In the genomic region with DNA sequence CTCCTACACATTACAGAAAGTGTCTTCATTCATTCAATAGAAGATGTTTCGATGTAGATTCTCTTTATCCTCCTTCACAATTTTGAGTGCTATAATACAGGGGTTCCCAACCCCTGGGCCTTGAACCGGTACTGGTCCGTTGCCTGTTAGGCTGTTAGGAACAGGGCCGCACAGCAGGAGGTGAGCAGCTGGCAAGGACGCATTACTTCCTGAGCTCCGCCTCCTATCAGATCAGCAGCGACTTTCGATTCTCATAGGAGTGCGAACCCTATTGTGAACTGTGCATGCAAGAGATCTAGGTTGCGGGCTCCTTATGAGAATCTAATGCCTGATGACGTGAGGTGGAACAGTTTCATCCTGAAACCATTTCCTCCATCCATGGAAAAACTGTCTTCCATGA, we compare ENCODE assay signal across 24 cellular contexts.
DNase-seq lines count a peak whose midpoint lies in the region; TF ChIP-seq lines count a peak whose summit lies in the region.
"Had no signal": no experiment of that assay in that cellular context is flagged by ENCODE, and none has a peak within 500 bp of the region (broad histone marks: within the 10 kb centered on the region; RNA-seq: fewer than 3 reads in every experiment).

No MANE protein-coding gene starts in this region.

- H3K4me3 Mint-ChIP-seq in endodermal cell (no peak overlapping the region), HFFc6 (no peak overlapping the region)
- H3K4me3 Mint-ChIP-seq: CD4-positive, alpha-beta memory T cell; T-cell had no signal

- H3K9ac ChIP-seq in endodermal cell (ENCODE audit: extremely low read depth, low read length, poor library complexity, severe bottlenecking), result no peak overlapping the region
- H3K9ac ChIP-seq: BLaER1 treated with 17β-estradiol and CSF1 and Interleukin-3, amounts not matched to agents 10 nM and 100 nM had no signal

- DNase-seq in NCI-H510A (lab: John Stamatoyannopoulos, UW), result peak; percentile 37
- DNase-seq in NCI-H510A treated with DMSO at 0.1 percent for 48 hours (lab: John Stamatoyannopoulos, UW), result no peak
- peak; percentile 11 for DNase-seq in NCI-H460 (ENCODE audit: extremely low read depth, low read depth)
- peak; percentile 58 for DNase-seq in endodermal cell
- DNase-seq in HFFc6, result no peak
- no peak for DNase-seq in AG08396 (ENCODE audit: low spot score)
- DNase-seq in stimulated activated CD4-positive, alpha-beta T cell treated with anti-CD3 and anti-CD28 coated beads, Interleukin-4, amount 100 ng/mL, for 4 hours, result no peak
- DNase-seq in DMS153 treated with DMSO at 0.1 percent for 48 hours (lab: John Stamatoyannopoulos, UW; ENCODE audit: unreplicated experiment), result no peak
- DNase-seq: ACHN; CD4-positive, alpha-beta memory T cell; DMS153; KBM-7; NCI-H1092; NCI-H1436; NCI-H2029; NCI-H226; NCI-H526; PC-9; SIG-M5; T-cell had no signal

- H3K27ac ChIP-seq in endodermal cell (ENCODE audit: low read depth, low read length), result no peak overlapping the region
- H3K27ac ChIP-seq: 22Rv1; BLaER1 treated with 17β-estradiol and CSF1 and Interleukin-3, amounts not matched to agents 10 nM and 100 nM; HL-60; PC-9 had no signal

- no peak overlapping the region for H3K4me3 ChIP-seq in endodermal cell (ENCODE audit: low read length)
- H3K4me3 ChIP-seq: BLaER1 treated with 17β-estradiol and CSF1 and Interleukin-3, amounts not matched to agents 10 nM and 100 nM; HAP-1; PC-9 had no signal

- H3K4me1 ChIP-seq in endodermal cell (ENCODE audit: control insufficient read depth, insufficient read depth, low read length), result no peaks in the 10 kb centered on the region
- H3K4me1 ChIP-seq: HAP-1 had no signal

- no peaks in the 10 kb centered on the region for H3K9me3 ChIP-seq in endodermal cell (ENCODE audit: control insufficient read depth, low read length)
- H3K9me3 ChIP-seq: BLaER1 treated with 17β-estradiol and CSF1 and Interleukin-3, amounts not matched to agents 10 nM and 100 nM; HAP-1 had no signal

- peaks cover 2% of the 10 kb centered on the region for H3K27me3 Mint-ChIP-seq in endodermal cell (ENCODE audit: insufficient read depth)
- H3K27me3 Mint-ChIP-seq in HFFc6 (ENCODE audit: insufficient read depth), result no peaks in the 10 kb centered on the region

- TF ChIP-seq CTCF in endodermal cell (conservative IDR thresholded peaks at IDR 0.05) (no peak), HFFc6 (IDR thresholded peaks at IDR 0.05) (no peak)

- H3K9me3 Mint-ChIP-seq in endodermal cell, result no peaks in the 10 kb centered on the region
- peaks cover 14% of the 10 kb centered on the region; the same call in 1 of the 2 replicates for H3K9me3 Mint-ChIP-seq in HFFc6
- H3K9me3 Mint-ChIP-seq: CD4-positive, alpha-beta memory T cell; T-cell had no signal

- H3K4me1 Mint-ChIP-seq in endodermal cell (no peaks in the 10 kb centered on the region), HFFc6 (ENCODE audit: low read depth) (no peaks in the 10 kb centered on the region)
- H3K4me1 Mint-ChIP-seq: CD4-positive, alpha-beta memory T cell; T-cell had no signal

- no peaks in the 10 kb centered on the region for H3K27me3 ChIP-seq in endodermal cell (ENCODE audit: control insufficient read depth, insufficient read depth, low read length, poor library complexity, severe bottlenecking)
- H3K27me3 ChIP-seq: BLaER1 treated with 17β-estradiol and CSF1 and Interleukin-3, amounts not matched to agents 10 nM and 100 nM had no signal

- H3K27ac Mint-ChIP-seq in endodermal cell, result no peak overlapping the region
- no peak overlapping the region for H3K27ac Mint-ChIP-seq in HFFc6
- H3K27ac Mint-ChIP-seq: CD4-positive, alpha-beta memory T cell; T-cell had no signal

- no peaks in the 10 kb centered on the region for H3K36me3 ChIP-seq in endodermal cell (ENCODE audit: control insufficient read depth, insufficient read depth, low read length)
- H3K36me3 ChIP-seq: BLaER1 treated with 17β-estradiol and CSF1 and Interleukin-3, amounts not matched to agents 10 nM and 100 nM; HAP-1 had no signal

- no peaks in the 10 kb centered on the region for H3K36me3 Mint-ChIP-seq in endodermal cell (ENCODE audit: low read depth)
- H3K36me3 Mint-ChIP-seq in HFFc6 (ENCODE audit: low read depth), result no peaks in the 10 kb centered on the region
- H3K36me3 Mint-ChIP-seq: CD4-positive, alpha-beta memory T cell; T-cell had no signal

- 90 to 93% methylated on average over 3 to 11 of the region's 11 CpGs for WGBS in endodermal cell (ENCODE audit: insufficient coverage in 1 of 2, insufficient read length in 1 of 2), 2 experiments

Comparison
In these comparisons a context has a peak if more than half of its experiments do, and no peak if none do; other contexts are left out.
1. DNase-seq: peak in NCI-H510A (single experiment), NCI-H460 (single experiment) and endodermal cell (single experiment); none in NCI-H510A treated with DMSO at 0.1 percent for 48 hours (single experiment), HFFc6 (single experiment), AG08396 (single experiment), stimulated activated CD4-positive, alpha-beta T cell treated with anti-CD3 and anti-CD28 coated beads, Interleukin-4, amount 100 ng/mL, for 4 hours (0 of 2) and DMS153 treated with DMSO at 0.1 percent for 48 hours (single experiment).